24 cellular contexts compared by ENCODE assay signal in the genomic region with DNA sequence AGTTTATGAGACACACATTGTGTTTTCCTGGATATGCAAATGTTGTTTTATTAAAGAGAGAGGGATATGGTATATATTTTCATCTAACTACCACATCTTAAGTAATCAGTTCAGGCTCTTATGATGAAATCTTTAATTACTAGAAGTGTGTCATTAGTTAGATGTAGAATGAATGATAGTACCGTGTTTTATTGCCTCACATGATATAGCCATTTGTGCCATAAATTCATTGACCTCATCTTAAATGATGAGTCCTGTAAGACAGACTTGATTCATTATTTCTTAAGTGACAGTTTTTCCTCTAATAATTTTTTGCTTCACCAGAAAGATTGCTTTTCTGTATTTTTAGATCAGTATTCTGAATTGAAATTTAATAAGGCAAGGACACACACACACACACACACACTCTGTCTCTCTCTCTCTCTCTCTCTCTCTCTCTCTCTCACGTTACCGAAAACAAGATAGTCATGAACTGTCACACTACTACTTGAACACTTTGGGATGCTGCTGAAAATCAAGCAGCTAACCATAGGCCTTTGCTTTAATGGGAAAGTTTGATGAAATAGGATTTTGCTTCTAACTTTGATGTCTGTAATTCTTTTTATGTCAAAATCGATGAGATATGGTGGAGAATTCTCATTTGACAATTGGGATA.
"Had no signal": no experiment of that assay in that cellular context is flagged by ENCODE, and none has a peak within 500 bp of the region (broad histone marks: within the 10 kb centered on the region; RNA-seq: fewer than 3 reads in every experiment).

No MANE protein-coding gene starts in this region.

- H3K27ac ChIP-seq: left lung, lower lobe of right lung, ovary, right atrium auricular region, right lobe of liver, testis, thyroid gland, transverse colon, upper lobe of left lung, vagina had no signal

- H3K36me3 ChIP-seq: left lung, lower lobe of right lung, ovary, right lobe of liver, thyroid gland, transverse colon, vagina had no signal

- H3K4me3 Mint-ChIP-seq: naive thymus-derived CD8-positive, alpha-beta T cell; stimulated activated naive B cell treated with anti-CD40 and anti-IgM and Interleukin-4, amounts not matched to agents 10 μg/mL and 1 μg/mL and 100 μg/mL, for 72 hours had no signal

- H3K4me3 ChIP-seq: left lung, lower lobe of right lung, ovary, right atrium auricular region, right lobe of liver, stomach, testis, thyroid gland, transverse colon, upper lobe of left lung, vagina had no signal

- H3K27ac Mint-ChIP-seq: naive thymus-derived CD8-positive, alpha-beta T cell had no signal

- ATAC-seq: left colon; left lung; lower lobe of right lung; naive thymus-derived CD8-positive, alpha-beta T cell; right lobe of liver; stimulated activated naive B cell treated with anti-CD40 and anti-IgM and Interleukin-4, amounts not matched to agents 10 μg/mL and 1 μg/mL and 100 μg/mL, for 72 hours; stimulated activated naive CD8-positive, alpha-beta T cell treated with anti-CD3 and anti-CD28 coated beads, Interleukin-15, Interleukin-2, amounts not matched to agents 100 U/mL and 50 U/mL, for 24 hours had no signal

- H3K4me1 ChIP-seq: lower lobe of right lung, right lobe of liver had no signal

- H3K27me3 ChIP-seq: ovary, right atrium auricular region, right lobe of liver, testis, thyroid gland, vagina had no signal

- H3K9me3 Mint-ChIP-seq: stimulated activated naive B cell treated with anti-CD40 and anti-IgM and Interleukin-4, amounts not matched to agents 10 μg/mL and 1 μg/mL and 100 μg/mL, for 72 hours had no signal

- DNase-seq: hippocampal formation; kidney glomerular epithelial cell; left colon; left lung; lower lobe of right lung; mammary epithelial cell; mesenchymal stem cell; naive thymus-derived CD8-positive, alpha-beta T cell; ovary; posterior cingulate gyrus; right lobe of liver; stimulated activated CD4-positive, alpha-beta T cell treated with anti-CD3 and anti-CD28 coated beads, Interleukin-12 subunit alpha, Interleukin-12 subunit beta, amount 100 ng/mL, for 4 hours; stimulated activated CD4-positive, alpha-beta T cell treated with anti-CD3 and anti-CD28 coated beads, Interleukin-15, amount 100 ng/mL, for 24 hours; stimulated activated CD4-positive, alpha-beta T cell treated with anti-CD3 and anti-CD28 coated beads, Interleukin-2, amount 100 ng/mL, for 24 hours; stimulated activated CD4-positive, alpha-beta T cell treated with anti-CD3 and anti-CD28 coated beads, Interleukin-4, amount 100 ng/mL, for 1 hour; stimulated activated naive B cell treated with anti-CD40 and anti-IgM and Interleukin-4, amounts not matched to agents 10 μg/mL and 1 μg/mL and 100 μg/mL, for 72 hours; stimulated activated naive CD8-positive, alpha-beta T cell treated with anti-CD3 and anti-CD28 coated beads, Interleukin-15, Interleukin-2, amounts not matched to agents 100 U/mL and 50 U/mL, for 24 hours; stomach; testis; thyroid gland; transverse colon; upper lobe of left lung had no signal

- H3K9me3 ChIP-seq: left lung, lower lobe of right lung, ovary, right atrium auricular region, right lobe of liver, stomach, testis, thyroid gland, transverse colon, upper lobe of left lung, vagina had no signal
